ENCODE assay signal across 8 cellular contexts in genomic region chr16:56519459-56520250, GRCh38. TPM values are rescaled to one million over a fixed set of nuclear protein-coding genes. Genes with fewer than 3 reads are reported as not detected.
DNase-seq lines count a peak whose midpoint lies in the region; ATAC-seq and TF ChIP-seq lines count a peak whose summit lies in the region.

TSS of gene BBS2 (minus strand) at chr16:56520024. CDS start at chr16:56519862, 162 bp downstream.

- intact Hi-C loops in dorsolateral prefrontal cortex (cut with DNase I), result loop anchor here (1.0 to 10.0 kb wide), 4 partner anchors 28 to 183 kb away; partner anchors contain the start of genes MT1X (in 1 of the 2) and MT3 (in 1 of the 2)
- intact Hi-C loops in right lobe of liver (cut with DNase I), result loop anchor here in 1 of 2 donors (10.0 kb wide), 1 partner anchor 75 kb away; no protein-coding TSS in a partner anchor

- H3K4me3 ChIP-seq in CD4-positive, CD25-positive, alpha-beta regulatory T cell (ENCODE audit: low read depth, low read length), result peak within 1 kb of the TSS; percentile 79
- H3K4me3 ChIP-seq in dorsolateral prefrontal cortex (peak within 1 kb of the TSS; percentile 58 to 100 (median 97)), right lobe of liver (peak within 1 kb of the TSS; percentile 91 to 99 (median 96))

- no peaks in the 10 kb centered on the region for H3K9me3 ChIP-seq in CD4-positive, CD25-positive, alpha-beta regulatory T cell (ENCODE audit: control insufficient read depth in 2 of 2, low read length in 2 of 2)
- H3K9me3 ChIP-seq in right lobe of liver, result no peaks in the 10 kb centered on the region

- no peaks in the 10 kb centered on the region for H3K27me3 Mint-ChIP-seq in CD4-positive, CD25-positive, alpha-beta regulatory T cell
- no peaks in the 10 kb centered on the region for H3K27me3 Mint-ChIP-seq in activated CD4-positive, alpha-beta memory T cell treated with anti-CD3 and anti-CD28 coated beads, Interleukin-2, amount 10 ng/mL, durations not matched to agents 7 days and 5 days

- 0% methylated on average over 11 of the region's 65 CpGs for WGBS in right lobe of liver (ENCODE audit: insufficient coverage, low coverage, low lambda C conversion rate, missing lambda C conversion rate)

- peak; percentile 85 to 92 (median 90) for DNase-seq in CD4-positive, CD25-positive, alpha-beta regulatory T cell
- DNase-seq in NCI-H82 (lab: John Stamatoyannopoulos, UW) (peak; percentile 85), dorsolateral prefrontal cortex (peak; percentile 80 to 94 (median 88)), right lobe of liver (peak; percentile 91 to 93 (median 93))
- peak; percentile 88 for DNase-seq in activated CD4-positive, alpha-beta memory T cell treated with anti-CD3 and anti-CD28 coated beads, Interleukin-2, amount 10 ng/mL, durations not matched to agents 7 days and 5 days
- DNase-seq in stimulated activated CD4-positive, alpha-beta T cell treated with anti-CD3 and anti-CD28 coated beads, Interleukin-4, amount 100 ng/mL, for 24 hours, result peak; percentile 92

- H3K9me3 Mint-ChIP-seq in CD4-positive, CD25-positive, alpha-beta regulatory T cell, result peaks cover 0 to 2% (median 0%) of the 10 kb centered on the region in 7 donors
- H3K9me3 Mint-ChIP-seq in activated CD4-positive, alpha-beta memory T cell treated with anti-CD3 and anti-CD28 coated beads, Interleukin-2, amount 10 ng/mL, durations not matched to agents 7 days and 5 days, result no peaks in the 10 kb centered on the region

- H3K4me1 ChIP-seq in CD4-positive, CD25-positive, alpha-beta regulatory T cell (ENCODE audit: control insufficient read depth, insufficient read depth, low read length, poor library complexity, severe bottlenecking), result peaks cover 28% of the 10 kb centered on the region
- peaks cover 0 to 11% (median 2%) of the 10 kb centered on the region in 4 donors for H3K4me1 ChIP-seq in right lobe of liver

- peaks cover 14 to 53% (median 34%) of the 10 kb centered on the region in 4 donors for H3K4me1 Mint-ChIP-seq in CD4-positive, CD25-positive, alpha-beta regulatory T cell
- H3K4me1 Mint-ChIP-seq in activated CD4-positive, alpha-beta memory T cell treated with anti-CD3 and anti-CD28 coated beads, Interleukin-2, amount 10 ng/mL, durations not matched to agents 7 days and 5 days, result peaks cover 14% of the 10 kb centered on the region

- H3K27ac ChIP-seq in CD4-positive, CD25-positive, alpha-beta regulatory T cell (ENCODE audit: insufficient read depth, low read length, poor library complexity, severe bottlenecking), result peak within 1 kb of the TSS; percentile 80
- H3K27ac ChIP-seq in dorsolateral prefrontal cortex (peak within 1 kb of the TSS; percentile 89 to 100 (median 99)), right lobe of liver (peak within 1 kb of the TSS; percentile 71 to 83 (median 79))

- peak within 1 kb of the TSS; percentile 86 to 90 (median 88) for H3K4me3 Mint-ChIP-seq in CD4-positive, CD25-positive, alpha-beta regulatory T cell
- H3K4me3 Mint-ChIP-seq in activated CD4-positive, alpha-beta memory T cell treated with anti-CD3 and anti-CD28 coated beads, Interleukin-2, amount 10 ng/mL, durations not matched to agents 7 days and 5 days, result peak within 1 kb of the TSS; percentile 75

- no peaks in the 10 kb centered on the region for H3K27me3 ChIP-seq in CD4-positive, CD25-positive, alpha-beta regulatory T cell (ENCODE audit: control insufficient read depth, insufficient read depth, low read length)
- no peaks in the 10 kb centered on the region for H3K27me3 ChIP-seq in dorsolateral prefrontal cortex
- H3K27me3 ChIP-seq in right lobe of liver, result no peaks in the 10 kb centered on the region

- H3K36me3 Mint-ChIP-seq in CD4-positive, CD25-positive, alpha-beta regulatory T cell, result no peaks in the 10 kb centered on the region
- H3K36me3 Mint-ChIP-seq in activated CD4-positive, alpha-beta memory T cell treated with anti-CD3 and anti-CD28 coated beads, Interleukin-2, amount 10 ng/mL, durations not matched to agents 7 days and 5 days (ENCODE audit: low read depth), result no peaks in the 10 kb centered on the region

- CTCF ChIA-PET in activated CD4-positive, alpha-beta memory T cell treated with anti-CD3 and anti-CD28 coated beads, Interleukin-2, amount 10 ng/mL, durations not matched to agents 7 days and 5 days (lab: Charles Lee), result interaction anchor here (0.6 to 2.6 kb wide), 3 partner anchors 10 to 182 kb away, joined by 3 to 9 read pairs (median 4); no protein-coding TSS in a partner anchor

- H3K27ac Mint-ChIP-seq in CD4-positive, CD25-positive, alpha-beta regulatory T cell, result peak within 1 kb of the TSS; percentile 87 to 91 (median 90)
- H3K27ac Mint-ChIP-seq in activated CD4-positive, alpha-beta memory T cell treated with anti-CD3 and anti-CD28 coated beads, Interleukin-2, amount 10 ng/mL, durations not matched to agents 7 days and 5 days, result peak within 1 kb of the TSS; percentile 63

- TF ChIP-seq CTCF in dorsolateral prefrontal cortex (IDR thresholded peaks at IDR 0.05 in 54 of 56, conservative IDR thresholded peaks at IDR 0.05 in 2 of 56; ENCODE audit: low read depth in 1 of 56, partially characterized antibody in 56 of 56) (peak in 34 of 56 donors; percentile 5 to 58 (median 28)), right lobe of liver (IDR thresholded peaks at IDR 0.05) (peak in 1 of 4 donors; percentile 22)

- no peaks in the 10 kb centered on the region for H3K36me3 ChIP-seq in CD4-positive, CD25-positive, alpha-beta regulatory T cell (ENCODE audit: control insufficient read depth, insufficient read depth, low read length)
- H3K36me3 ChIP-seq in right lobe of liver, result no peaks in the 10 kb centered on the region

- ATAC-seq in CD4-positive, CD25-positive, alpha-beta regulatory T cell (ENCODE audit: low read depth in 2 of 2), result peak; percentile 77 to 82
- ATAC-seq in GM19397 (IDR thresholded peaks at IDR 0.05; ENCODE audit: unreplicated experiment) (peak; percentile 84), HG03565 (IDR thresholded peaks at IDR 0.05; ENCODE audit: unreplicated experiment) (peak; percentile 78), right lobe of liver (peak; percentile 97 to 98 (median 98))

- POLR2A ChIA-PET in activated CD4-positive, alpha-beta memory T cell treated with anti-CD3 and anti-CD28 coated beads, Interleukin-2, amount 10 ng/mL, durations not matched to agents 7 days and 5 days (lab: Charles Lee), result no interaction called here

- peak; percentile 84 for TF ChIP-seq POLR2A in right lobe of liver (IDR thresholded peaks at IDR 0.05)

RNA-seq across cellular contexts. Expression of gene BBS2, which starts in this region (rescaled TPM):
- 46.5 TPM for total RNA-seq in CD4-positive, CD25-positive, alpha-beta regulatory T cell
- polyA plus RNA-seq in CD4-positive, CD25-positive, alpha-beta regulatory T cell, result 10 to 100 TPM; 24.8 to 39.2 (median 33.6) TPM
- 10 to 100 TPM; 15.6 to 18.4 TPM for total RNA-seq in activated CD4-positive, alpha-beta memory T cell treated with anti-CD3 and anti-CD28 coated beads, Interleukin-2, amount 10 ng/mL, durations not matched to agents 7 days and 5 days
- total RNA-seq in dorsolateral prefrontal cortex (100 to 1,000 TPM; 104 to 260 (median 168) TPM), right lobe of liver (10 to 100 TPM in 4 of 6 experiments, 1 to 10 TPM in 2; 5.6 to 18.4 (median 10.5) TPM)

Comparison
In these comparisons a context has a peak if more than half of its experiments do, and no peak if none do; other contexts are left out.
1. Peak in every context shown above with its lines: DNase-seq, ATAC-seq, H3K4me3 ChIP-seq and H3K27ac ChIP-seq.